ENCODE assay signal across 10 cellular contexts in genomic region chr13:111203742-111204386, GRCh38.
DNase-seq lines count a peak whose midpoint lies in the region; ATAC-seq and TF ChIP-seq lines count a peak whose summit lies in the region.
"Had no signal": no experiment of that assay in that cellular context is flagged by ENCODE, and none has a peak within 500 bp of the region (broad histone marks: within the 10 kb centered on the region; RNA-seq: fewer than 3 reads in every experiment).

No MANE protein-coding gene starts in this region.

- peak overlapping the region; percentile 99 for H3K27ac Mint-ChIP-seq in mesothelial cell of epicardium

- in situ Hi-C loops in brain microvascular endothelial cell (cut with HindIII; ENCODE audit: low pct_ligation_motif_present, low sequenced_read_pairs): no loop called here

- H3K27ac ChIP-seq in ACC112 (ENCODE audit: low read depth, low read length) (peak overlapping the region; percentile 69; the same call in 1 of the 2 replicates), brain microvascular endothelial cell (peak overlapping the region; percentile 72)

- H3K4me3 Mint-ChIP-seq in mesothelial cell of epicardium: peak overlapping the region; percentile 63

- no peaks in the 10 kb centered on the region for H3K9me3 Mint-ChIP-seq in mesothelial cell of epicardium

- intact Hi-C loops in left colon (cut with DNase I, micrococcal nuclease): no loop called here

- H2AFZ ChIP-seq in ACC112 (ENCODE audit: low read length, unreplicated experiment): no peak overlapping the region

- H3K4me3 ChIP-seq in ACC112 (ENCODE audit: low read depth, low read length) (peak overlapping the region; percentile 67), brain microvascular endothelial cell (ENCODE audit: low read depth, low read length) (peak overlapping the region; percentile 48)

- H3K36me3 ChIP-seq in ACC112 (ENCODE audit: insufficient read depth, low read length) (no peaks in the 10 kb centered on the region), brain microvascular endothelial cell (replicated peaks) (peaks cover under 1% of the 10 kb centered on the region)

- H3K27me3 ChIP-seq in ACC112 (ENCODE audit: insufficient read depth, low read length) (no peaks in the 10 kb centered on the region), brain microvascular endothelial cell (replicated peaks) (no peaks in the 10 kb centered on the region)

- H3K36me3 Mint-ChIP-seq in mesothelial cell of epicardium: peaks cover 3% of the 10 kb centered on the region

- ATAC-seq in GM21447 (IDR thresholded peaks at IDR 0.05; ENCODE audit: unreplicated experiment): peak; percentile 36
- ATAC-seq in left colon: no peak

- H3K4me1 Mint-ChIP-seq in mesothelial cell of epicardium: peaks cover 49% of the 10 kb centered on the region

- no peaks in the 10 kb centered on the region for H3K27me3 Mint-ChIP-seq in mesothelial cell of epicardium (ENCODE audit: low read depth)

- TF ChIP-seq CTCF in brain microvascular endothelial cell (IDR thresholded peaks at IDR 0.05; ENCODE audit: low read depth, low read length, missing control alignments): no peak
- TF ChIP-seq CTCF in mesothelial cell of epicardium (IDR thresholded peaks at IDR 0.05; ENCODE audit: unreplicated experiment): no peak

- peaks cover 73% of the 10 kb centered on the region for H3K79me2 ChIP-seq in ACC112 (ENCODE audit: control insufficient read depth, insufficient read depth, low read length, unreplicated experiment)

- DNase-seq in brain microvascular endothelial cell: no peak
- DNase-seq in mesothelial cell of epicardium (ENCODE audit: low spot score in 2 of 2, unreplicated experiment in 2 of 2): no peak
- DNase-seq in NCI-H2227 (lab: John Stamatoyannopoulos, UW; ENCODE audit: unreplicated experiment): no peak
- no peak for DNase-seq in SK-N-DZ (ENCODE audit: low spot score)
- no peak for DNase-seq in left colon
- no peak for DNase-seq in NK-92 treated with Interleukin-12 subunit alpha and Interleukin-12 subunit beta, amount 100 ng/mL, for 24 hours (lab: John Stamatoyannopoulos, UW)
- DNase-seq: GOT3, NCI-H1436 treated with DMSO at 0.1 percent for 48 hours had no signal

- H3K4me1 ChIP-seq in ACC112 (ENCODE audit: control insufficient read depth, insufficient read depth, low read length, unreplicated experiment): peaks cover 33% of the 10 kb centered on the region
